Comparison of ENCODE assay signal across 8 cellular contexts in the genomic region with DNA sequence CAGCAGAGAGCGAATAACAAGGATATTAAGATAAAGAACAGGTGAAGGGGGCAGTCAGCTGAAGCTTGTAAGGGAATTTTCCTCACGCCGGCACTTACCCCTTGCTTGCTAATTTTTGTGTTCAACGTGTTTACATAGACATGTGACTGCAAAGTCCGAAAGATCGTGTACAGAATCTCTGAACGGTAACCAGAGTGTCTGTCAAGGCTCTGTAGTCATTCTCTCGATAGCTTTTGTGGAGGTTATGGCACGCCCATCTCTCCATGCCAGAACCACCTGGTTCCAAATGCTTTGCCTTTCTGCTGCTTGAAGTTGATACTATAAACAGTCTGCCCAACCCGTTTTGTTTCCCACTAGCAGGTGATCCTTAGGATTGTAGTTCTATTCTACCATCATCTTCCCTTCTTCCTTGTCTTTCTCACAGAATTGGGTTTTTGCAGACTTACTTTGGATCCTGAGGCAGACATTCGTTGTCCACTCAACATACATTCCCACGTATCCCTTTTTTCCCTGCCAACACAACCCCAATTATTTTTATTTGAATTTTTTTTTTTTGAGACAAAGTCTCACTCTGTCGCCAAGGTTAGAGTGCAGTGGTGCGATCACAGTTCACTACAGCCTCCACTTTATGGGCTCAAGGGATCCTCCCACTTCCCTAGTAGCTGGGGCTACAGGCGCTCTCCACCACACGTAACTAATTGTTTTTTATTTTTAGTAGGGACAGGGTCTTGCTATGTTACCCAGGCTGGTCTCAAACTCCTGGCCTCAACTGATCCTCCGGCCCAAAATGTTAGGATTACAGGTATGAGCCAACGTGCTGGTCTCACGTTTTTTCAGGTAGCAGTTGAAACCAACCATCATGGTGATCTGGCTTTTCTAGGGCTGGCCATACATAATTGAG. TPM values are rescaled to one million over a fixed set of nuclear protein-coding genes. Genes with fewer than 3 reads are reported as not detected.
DNase-seq lines count a peak whose midpoint lies in the region; ATAC-seq and TF ChIP-seq lines count a peak whose summit lies in the region.

No MANE protein-coding gene starts in this region.

- peaks cover 8% of the 10 kb centered on the region for H4K20me1 ChIP-seq in OCI-LY3 (ENCODE audit: insufficient read depth, low read length)

- ATAC-seq in CD4-positive, alpha-beta T cell (ENCODE audit: poor library complexity) = peak; percentile 22
- no peak for ATAC-seq in body of pancreas

- TF ChIP-seq POLR2A in body of pancreas (IDR thresholded peaks at IDR 0.05) = no peak

- H3K36me3 ChIP-seq in OCI-LY3 (replicated peaks; ENCODE audit: low read depth, low read length) (peaks cover 17% of the 10 kb centered on the region), body of pancreas (replicated peaks in 1 of 2; ENCODE audit: insufficient read depth in 1 of 2, low read depth in 2 of 2) (peaks cover 0 to under 1% of the 10 kb centered on the region in 2 donors)

- H3K4me1 Mint-ChIP-seq in CD4-positive, alpha-beta T cell (ENCODE audit: low read depth) = peaks cover 34% of the 10 kb centered on the region

- H3K9ac ChIP-seq in OCI-LY3 (ENCODE audit: low read length) = peak overlapping the region; percentile 93

- TF ChIP-seq CTCF in CD4-positive, alpha-beta T cell (IDR thresholded peaks at IDR 0.05) = no peak
- TF ChIP-seq CTCF in GM20000 (IDR thresholded peaks at IDR 0.05; ENCODE audit: extremely low read depth, missing control alignments) (no peak), OCI-LY3 (IDR thresholded peaks at IDR 0.05; ENCODE audit: low read depth, low read length) (no peak), body of pancreas (IDR thresholded peaks at IDR 0.05) (peak in 1 of 7 experiments; percentile 1)

- POLR2A ChIA-PET in CD4-positive, alpha-beta T cell (lab: Charles Lee) = interaction anchor here (0.6 to 4.9 kb wide), 5 partner anchors 8 to 327 kb away, joined by 3 to 53 read pairs (median 6); a partner anchor contains a TSS

- H3K4me1 ChIP-seq in OCI-LY3 (ENCODE audit: low read length) (peaks cover 14% of the 10 kb centered on the region), body of pancreas (peaks cover 29% of the 10 kb centered on the region)

- peaks cover 51% of the 10 kb centered on the region for H3K36me3 Mint-ChIP-seq in CD4-positive, alpha-beta T cell (ENCODE audit: low read depth)

- peak overlapping the region; percentile 98 for H3K4me3 ChIP-seq in OCI-LY3 (ENCODE audit: low read length)
- peak overlapping the region; percentile 78 to 96 for H3K4me3 ChIP-seq in body of pancreas

- H3K27me3 ChIP-seq in CD4-positive, alpha-beta T cell (ENCODE audit: control insufficient read depth, insufficient read depth, low read length) = no peaks in the 10 kb centered on the region
- H3K27me3 ChIP-seq in OCI-LY3 (ENCODE audit: low read depth, low read length) (no peaks in the 10 kb centered on the region), body of pancreas (no peaks in the 10 kb centered on the region)

- H3K9me3 ChIP-seq in CD4-positive, alpha-beta T cell (ENCODE audit: control insufficient read depth, low read length) = no peaks in the 10 kb centered on the region
- no peaks in the 10 kb centered on the region for H3K9me3 ChIP-seq in OCI-LY3 (ENCODE audit: insufficient read depth, low read length)
- H3K9me3 ChIP-seq in body of pancreas = peaks cover 0 to 3% (median 0%) of the 10 kb centered on the region in 3 donors

- no peaks in the 10 kb centered on the region for H3K27me3 Mint-ChIP-seq in CD4-positive, alpha-beta T cell

- peak in 5 of 10 experiments; percentile 1 to 13 (median 5) for DNase-seq in CD4-positive, alpha-beta T cell
- DNase-seq in GM20000 (ENCODE audit: low spot score) (peak; percentile 28), body of pancreas (peak in 3 of 4 donors; percentile 28 to 46 (median 37)), kidney tubule cell (ENCODE audit: low spot score) (peak; percentile 33), substantia nigra (lab: John Stamatoyannopoulos, UW) (peak in 4 of 49 donors; percentile 12 to 59 (median 23)), GOT3 (lab: John Stamatoyannopoulos, UW) (no peak), NCI-H226 (no peak)

- 34 to 37% methylated on average over 19 of the region's 19 CpGs for WGBS in body of pancreas, 2 donors

- peak overlapping the region; percentile 95 for H3K27ac ChIP-seq in CD4-positive, alpha-beta T cell (ENCODE audit: low read depth, low read length)
- peak overlapping the region; percentile 87 for H3K27ac ChIP-seq in OCI-LY3 (ENCODE audit: low read length)
- H3K27ac ChIP-seq in body of pancreas = peak overlapping the region; percentile 88 to 99 (median 97)
- peak overlapping the region; percentile 93 for H3K27ac ChIP-seq in substantia nigra (ENCODE audit: low read depth, low read length, poor library complexity, severe bottlenecking)

- peak overlapping the region; percentile 95 for H3K27ac Mint-ChIP-seq in CD4-positive, alpha-beta T cell

- CTCF ChIA-PET in CD4-positive, alpha-beta T cell (lab: Charles Lee) = interaction anchor here (0.6 kb wide), 1 partner anchor 44 kb away, joined by 3 read pairs; no protein-coding TSS in a partner anchor

- peak overlapping the region; percentile 91 for H3K4me3 Mint-ChIP-seq in CD4-positive, alpha-beta T cell

- H3K79me2 ChIP-seq in OCI-LY3 (ENCODE audit: low read length) = peaks cover 50% of the 10 kb centered on the region

- intact Hi-C loops in CD4-positive, alpha-beta T cell (cut with DNase I, micrococcal nuclease) = loop anchor here (1.0 to 5.0 kb wide), 6 partner anchors 45 to 295 kb away; a partner anchor contains a TSS
- intact Hi-C loops in body of pancreas (cut with DNase I) = no loop called here

- peak overlapping the region; percentile 95 for H3K4me2 ChIP-seq in OCI-LY3 (ENCODE audit: low read length)

- no peaks in the 10 kb centered on the region for H3K9me3 Mint-ChIP-seq in CD4-positive, alpha-beta T cell

- 0 out of 2 replicates have a peak overlapping the region, but pooled peaks have one; percentile 86 for H2AFZ ChIP-seq in OCI-LY3 (ENCODE audit: low read depth, low read length)

RNA-seq across cellular contexts. Expression of a gene that starts 1.3 kb away (rescaled TPM):
- total RNA-seq in CD4-positive, alpha-beta T cell = 100 to 1,000 TPM; 137 to 138 TPM
- total RNA-seq in body of pancreas = 10 to 100 TPM; 87.0 to 96.5 TPM

Comparison
In these comparisons a context has a peak if more than half of its experiments do, and no peak if none do; other contexts are left out.
1. DNase-seq: peak in GM20000 (single experiment), body of pancreas (3 of 4) and kidney tubule cell (single experiment); none in GOT3 (single experiment) and NCI-H226 (single experiment).
2. Peak in every context shown above with its lines, with median percentiles within 50 percentile points of each other: H3K27ac ChIP-seq.